Comparison of ENCODE assay signal across 17 cellular contexts in genomic region chr2:168935810-168936581, GRCh38. TPM values are rescaled to one million over a fixed set of nuclear protein-coding genes. Genes with fewer than 3 reads are reported as not detected.
DNase-seq lines count a peak whose midpoint lies in the region; ATAC-seq and TF ChIP-seq lines count a peak whose summit lies in the region.
"Had no signal": no experiment of that assay in that cellular context is flagged by ENCODE, and none has a peak within 500 bp of the region (broad histone marks: within the 10 kb centered on the region; RNA-seq: fewer than 3 reads in every experiment).

No MANE protein-coding gene starts in this region.

- H3K36me3 ChIP-seq in CD8-positive, alpha-beta memory T cell (ENCODE audit: insufficient read depth, low read length): no peaks in the 10 kb centered on the region
- no peaks in the 10 kb centered on the region for H3K36me3 ChIP-seq in mammary epithelial cell (ENCODE audit: insufficient read depth, low read length)
- H3K36me3 ChIP-seq: esophagus squamous epithelium had no signal

- intact Hi-C loops in mammary epithelial cell (cut with micrococcal nuclease): no loop called here

- no peak overlapping the region for H2AFZ ChIP-seq in mammary epithelial cell (ENCODE audit: low read depth, low read length)

- no peaks in the 10 kb centered on the region for H3K9me3 Mint-ChIP-seq in CD8-positive, alpha-beta memory T cell
- H3K9me3 Mint-ChIP-seq: activated CD4-positive, alpha-beta memory T cell treated with anti-CD3 and anti-CD28 coated beads for 36 hours had no signal

- H3K4me1 ChIP-seq in CD8-positive, alpha-beta memory T cell (ENCODE audit: insufficient read depth, low read length): no peaks in the 10 kb centered on the region
- no peaks in the 10 kb centered on the region for H3K4me1 ChIP-seq in mammary epithelial cell (ENCODE audit: insufficient read depth, low read length)

- H3K27me3 ChIP-seq in CD8-positive, alpha-beta memory T cell (ENCODE audit: insufficient read depth, low read length, poor library complexity, severe bottlenecking): no peaks in the 10 kb centered on the region
- peaks cover 2% of the 10 kb centered on the region for H3K27me3 ChIP-seq in mammary epithelial cell (ENCODE audit: insufficient read depth, low read length)
- H3K27me3 ChIP-seq: esophagus squamous epithelium had no signal

- POLR2A ChIA-PET in CD8-positive, alpha-beta memory T cell (lab: Charles Lee): no interaction called here

- no peak overlapping the region for H3K9ac ChIP-seq in mammary epithelial cell (ENCODE audit: insufficient read depth, low read length)

- no peak overlapping the region for H3K4me3 ChIP-seq in CD8-positive, alpha-beta memory T cell (ENCODE audit: low read length)
- no peak overlapping the region for H3K4me3 ChIP-seq in NB4 (ENCODE audit: low read depth, low read length)
- H3K4me3 ChIP-seq in mammary epithelial cell (replicated peaks in 1 of 3; ENCODE audit: insufficient read depth in 1 of 3, low read depth in 2 of 3, low read length in 3 of 3): no peak overlapping the region
- H3K4me3 ChIP-seq: esophagus squamous epithelium had no signal

- H3K79me2 ChIP-seq in mammary epithelial cell (ENCODE audit: insufficient read depth, low read length): no peaks in the 10 kb centered on the region

- H3K36me3 Mint-ChIP-seq in CD8-positive, alpha-beta memory T cell: no peaks in the 10 kb centered on the region
- H3K36me3 Mint-ChIP-seq: activated CD4-positive, alpha-beta memory T cell treated with anti-CD3 and anti-CD28 coated beads for 36 hours; stimulated activated memory B cell treated with anti-CD40 and anti-IgM and Interleukin-4, amounts not matched to agents 10 μg/mL and 1 μg/mL and 100 μg/mL, for 72 hours had no signal

- no peak overlapping the region for H3K27ac Mint-ChIP-seq in CD8-positive, alpha-beta memory T cell
- H3K27ac Mint-ChIP-seq: activated CD4-positive, alpha-beta memory T cell treated with anti-CD3 and anti-CD28 coated beads for 36 hours; progenitor cell of endocrine pancreas; stimulated activated memory B cell treated with anti-CD40 and anti-IgM and Interleukin-4, amounts not matched to agents 10 μg/mL and 1 μg/mL and 100 μg/mL, for 72 hours; T-helper 17 cell had no signal

- H4K20me1 ChIP-seq in mammary epithelial cell (ENCODE audit: insufficient read depth, low read length): no peaks in the 10 kb centered on the region

- BruUV-seq in mammary epithelial cell (replicated peaks; lab: Mats Ljungman, UMichigan): no TSS peak

- H3K4me1 Mint-ChIP-seq in CD8-positive, alpha-beta memory T cell: no peaks in the 10 kb centered on the region
- H3K4me1 Mint-ChIP-seq: stimulated activated memory B cell treated with anti-CD40 and anti-IgM and Interleukin-4, amounts not matched to agents 10 μg/mL and 1 μg/mL and 100 μg/mL, for 72 hours had no signal

- no peak for TF ChIP-seq POLR2A in NB4 (IDR thresholded peaks at IDR 0.05; ENCODE audit: extremely low read depth, insufficient read length)

- H3K27me3 Mint-ChIP-seq in CD8-positive, alpha-beta memory T cell: peaks cover 2 to 13% of the 10 kb centered on the region in 2 donors

- CTCF ChIA-PET in CD8-positive, alpha-beta memory T cell (lab: Charles Lee): interaction anchor here (1.6 kb wide), 1 partner anchor 15 kb away, joined by 4 read pairs; no protein-coding TSS in a partner anchor
- CTCF ChIA-PET in mammary epithelial cell (lab: Charles Lee; ENCODE audit: low non-redundant PET): no interaction called here

- peak overlapping the region; percentile 58 for H3K27ac ChIP-seq in CD8-positive, alpha-beta memory T cell (ENCODE audit: low read depth, low read length)
- no peak overlapping the region for H3K27ac ChIP-seq in mammary epithelial cell (ENCODE audit: insufficient read depth, low read depth, low read length)
- H3K27ac ChIP-seq: esophagus squamous epithelium had no signal

- WGBS in mammary epithelial cell (ENCODE audit: low coverage, missing lambda C conversion rate): 77% methylated on average over 13 of the region's 14 CpGs

- H3K4me3 Mint-ChIP-seq in CD8-positive, alpha-beta memory T cell: no peak overlapping the region
- H3K4me3 Mint-ChIP-seq: activated CD4-positive, alpha-beta memory T cell treated with anti-CD3 and anti-CD28 coated beads for 36 hours; stimulated activated memory B cell treated with anti-CD40 and anti-IgM and Interleukin-4, amounts not matched to agents 10 μg/mL and 1 μg/mL and 100 μg/mL, for 72 hours; T-helper 17 cell had no signal

- dilution Hi-C loops in mammary epithelial cell (cut with HindIII; ENCODE audit: low sequenced_read_pairs): no loop called here

- TF ChIP-seq CTCF in NB4 (IDR thresholded peaks at IDR 0.05; ENCODE audit: low read depth, low read length) (no peak), mammary epithelial cell (conservative IDR thresholded peaks at IDR 0.05 in 1 of 2, IDR thresholded peaks at IDR 0.05 in 1 of 2; ENCODE audit: extremely low read depth in 1 of 2, insufficient read depth in 1 of 2, low read depth in 1 of 2, low read length in 2 of 2) (no peak), omental fat pad (IDR thresholded peaks at IDR 0.05) (no peak)

- ATAC-seq in HG02970 (IDR thresholded peaks at IDR 0.05; ENCODE audit: low FRiP score, unreplicated experiment): no peak
- ATAC-seq in omental fat pad (ENCODE audit: low FRiP score): no peak
- ATAC-seq: stimulated activated memory B cell treated with anti-CD40 and anti-IgM and Interleukin-4, amounts not matched to agents 10 μg/mL and 1 μg/mL and 100 μg/mL, for 72 hours; T-helper 17 cell had no signal

- in situ Hi-C loops in mammary epithelial cell (cut with MboI; ENCODE audit: low sequenced_read_pairs in 2 of 2): loop anchor here in 1 of 2 donors (25.0 kb wide), 1 partner anchor 451 kb away; no protein-coding TSS in a partner anchor

- H3K9me3 ChIP-seq in CD8-positive, alpha-beta memory T cell (ENCODE audit: low read length): no peaks in the 10 kb centered on the region
- H3K9me3 ChIP-seq in mammary epithelial cell (replicated peaks; ENCODE audit: insufficient read depth, low read length): no peaks in the 10 kb centered on the region
- H3K9me3 ChIP-seq: esophagus squamous epithelium had no signal

- no peak for DNase-seq in CD8-positive, alpha-beta memory T cell
- DNase-seq in NB4 (ENCODE audit: low read depth) (peak; percentile 57), mammary epithelial cell (peak; percentile 72), islet precursor cell (peak; percentile 76), NCI-H345 treated with DMSO at 0.1 percent for 48 hours (lab: John Stamatoyannopoulos, UW; ENCODE audit: unreplicated experiment) (no peak), NCI-H524 (lab: John Stamatoyannopoulos, UW) (no peak), omental fat pad (ENCODE audit: low spot score) (no peak)
- DNase-seq: activated CD4-positive, alpha-beta memory T cell treated with anti-CD3 and anti-CD28 coated beads for 36 hours; activated gamma-delta T cell; esophagus squamous epithelium; NCI-H2171 treated with DMSO at 0.1 percent for 48 hours; T-helper 17 cell had no signal

- no peak overlapping the region for H3K4me2 ChIP-seq in mammary epithelial cell (ENCODE audit: insufficient read depth, low read depth, low read length)

RNA-seq across cellular contexts. Expression of gene G6PC2, which starts 34.9 kb away (rescaled TPM):
- not detected for total RNA-seq in CD8-positive, alpha-beta memory T cell
- polyA plus RNA-seq in CD8-positive, alpha-beta memory T cell: not detected
- total RNA-seq in mammary epithelial cell (not detected), omental fat pad (not detected)
- not detected for polyA plus RNA-seq in mammary epithelial cell
- not detected for polyA minus RNA-seq in mammary epithelial cell
- total RNA-seq: activated CD4-positive, alpha-beta memory T cell treated with anti-CD3 and anti-CD28 coated beads for 36 hours; esophagus squamous epithelium; OCI-LY7; progenitor cell of endocrine pancreas; T-helper 17 cell had no signal
- polyA plus RNA-seq: AG04450 had no signal

RNA-seq across cellular contexts. Expression of gene SPC25, which starts 45.8 kb away (rescaled TPM):
- 10 to 100 TPM; 24.1 to 27.7 TPM for total RNA-seq in CD8-positive, alpha-beta memory T cell
- polyA plus RNA-seq in CD8-positive, alpha-beta memory T cell: not detected
- total RNA-seq in mammary epithelial cell: 10 to 100 TPM in 1 of 2 donors, under 1 TPM in 1; 0.33 to 13.2 TPM
- 9.3 TPM for polyA plus RNA-seq in mammary epithelial cell
- polyA minus RNA-seq in mammary epithelial cell: 2.8 TPM
- total RNA-seq in omental fat pad: under 1 TPM in 1 of 4 donors, not detected in 3; 0.84 TPM

Comparison
In these comparisons a context has a peak if more than half of its experiments do, and no peak if none do; other contexts are left out.
1. DNase-seq: peak in NB4 (single experiment), mammary epithelial cell (single experiment) and islet precursor cell (single experiment); none in CD8-positive, alpha-beta memory T cell (0 of 5), NCI-H345 treated with DMSO at 0.1 percent for 48 hours (single experiment), NCI-H524 (0 of 2) and omental fat pad (single experiment).